ENCODE assay signal across 10 cellular contexts in genomic region chrX:53280316-53280702, GRCh38. TPM values are rescaled to one million over a fixed set of nuclear protein-coding genes. Genes with fewer than 3 reads are reported as not detected.
DNase-seq lines count a peak whose midpoint lies in the region; ATAC-seq and TF ChIP-seq lines count a peak whose summit lies in the region.
"Had no signal": no experiment of that assay in that cellular context is flagged by ENCODE, and none has a peak within 500 bp of the region (broad histone marks: within the 10 kb centered on the region; RNA-seq: fewer than 3 reads in every experiment).

No MANE protein-coding gene starts in this region.

- no peak for ATAC-seq in activated T-helper 17 cell treated with anti-CD3 and anti-CD28 coated beads, Interleukin-2, amount 50 U/mL, for 72 hours (replicated peaks)
- ATAC-seq in memory B cell (ENCODE audit: low read depth) (peak; percentile 56), HG03175 (IDR thresholded peaks at IDR 0.05; ENCODE audit: unreplicated experiment) (no peak)

- 10 to 53% methylated on average over 2 to 5 of the region's 5 CpGs for WGBS in transverse colon (ENCODE audit: low coverage in 1 of 2), 2 donors

- peaks cover 8 to 39% (median 15%) of the 10 kb centered on the region in 4 donors for H3K4me1 ChIP-seq in transverse colon
- H3K4me1 ChIP-seq: testis had no signal

- no peak for TF ChIP-seq EP300 in transverse colon (IDR thresholded peaks at IDR 0.05; ENCODE audit: low read depth)

- H3K27ac ChIP-seq in transverse colon: peak overlapping the region; percentile 81 to 89 (median 84)

- H3K36me3 Mint-ChIP-seq in activated naive CD4-positive, alpha-beta T cell treated with anti-CD3 and anti-CD28 coated beads, Interleukin-2, amount 50 U/mL, for 24 hours: no peaks in the 10 kb centered on the region
- H3K36me3 Mint-ChIP-seq in activated T-helper 17 cell treated with anti-CD3 and anti-CD28 coated beads, Interleukin-2, amount 50 U/mL, for 72 hours (ENCODE audit: low read depth): no peaks in the 10 kb centered on the region
- no peaks in the 10 kb centered on the region for H3K36me3 Mint-ChIP-seq in memory B cell

- no peak for TF ChIP-seq POLR2A in transverse colon (IDR thresholded peaks at IDR 0.05)

- no peak for TF ChIP-seq CTCF in transverse colon (IDR thresholded peaks at IDR 0.05)

- intact Hi-C loops in transverse colon (cut with DNase I; ENCODE audit: low total_unique reads): no loop called here

- H3K27me3 Mint-ChIP-seq in activated naive CD4-positive, alpha-beta T cell treated with anti-CD3 and anti-CD28 coated beads, Interleukin-2, amount 50 U/mL, for 24 hours: no peaks in the 10 kb centered on the region
- no peaks in the 10 kb centered on the region for H3K27me3 Mint-ChIP-seq in activated T-helper 17 cell treated with anti-CD3 and anti-CD28 coated beads, Interleukin-2, amount 50 U/mL, for 72 hours
- peaks cover 4% of the 10 kb centered on the region for H3K27me3 Mint-ChIP-seq in memory B cell

- peak overlapping the region in 3 of 4 donors; percentile 38 to 53 (median 44) for H3K4me3 ChIP-seq in transverse colon
- H3K4me3 ChIP-seq: testis had no signal

- no peaks in the 10 kb centered on the region for H3K9me3 ChIP-seq in transverse colon
- H3K9me3 ChIP-seq: testis had no signal

- H3K27ac Mint-ChIP-seq in activated naive CD4-positive, alpha-beta T cell treated with anti-CD3 and anti-CD28 coated beads, Interleukin-2, amount 50 U/mL, for 24 hours: no peak overlapping the region
- peak overlapping the region; percentile 58 for H3K27ac Mint-ChIP-seq in activated T-helper 17 cell treated with anti-CD3 and anti-CD28 coated beads, Interleukin-2, amount 50 U/mL, for 72 hours
- peak overlapping the region; percentile 36 for H3K27ac Mint-ChIP-seq in memory B cell

- H3K36me3 ChIP-seq in transverse colon: no peaks in the 10 kb centered on the region

- H3K4me1 Mint-ChIP-seq in activated naive CD4-positive, alpha-beta T cell treated with anti-CD3 and anti-CD28 coated beads, Interleukin-2, amount 50 U/mL, for 24 hours: peaks cover 13% of the 10 kb centered on the region
- no peaks in the 10 kb centered on the region for H3K4me1 Mint-ChIP-seq in activated T-helper 17 cell treated with anti-CD3 and anti-CD28 coated beads, Interleukin-2, amount 50 U/mL, for 72 hours
- peaks cover 11% of the 10 kb centered on the region for H3K4me1 Mint-ChIP-seq in memory B cell

- peak overlapping the region; percentile 7 for H3K4me3 Mint-ChIP-seq in activated naive CD4-positive, alpha-beta T cell treated with anti-CD3 and anti-CD28 coated beads, Interleukin-2, amount 50 U/mL, for 24 hours
- H3K4me3 Mint-ChIP-seq in activated T-helper 17 cell treated with anti-CD3 and anti-CD28 coated beads, Interleukin-2, amount 50 U/mL, for 72 hours: peak overlapping the region; percentile 39
- H3K4me3 Mint-ChIP-seq in memory B cell: peak overlapping the region; percentile 78

- no peak for DNase-seq in activated naive CD4-positive, alpha-beta T cell (lab: John Stamatoyannopoulos, UW)
- no peak for DNase-seq in memory B cell (ENCODE audit: low spot score in 2 of 2)
- DNase-seq in transverse colon: no peak
- no peak for DNase-seq in Kasumi-1 (lab: John Stamatoyannopoulos, UW)
- DNase-seq in middle frontal gyrus (ENCODE audit: extremely low spot score, low spot score): no peak
- DNase-seq: NCI-H2029 treated with DMSO at 0.1 percent for 48 hours had no signal

- in situ Hi-C loops in transverse colon (cut with MboI; ENCODE audit: low pct_ligation_motif_present in 1 of 4, low pct_unique_long_range_greater_than_20kb in 1 of 4, low sequenced_read_pairs in 3 of 4): no loop called here

- no peaks in the 10 kb centered on the region for H3K9me3 Mint-ChIP-seq in activated naive CD4-positive, alpha-beta T cell treated with anti-CD3 and anti-CD28 coated beads, Interleukin-2, amount 50 U/mL, for 24 hours
- no peaks in the 10 kb centered on the region for H3K9me3 Mint-ChIP-seq in activated T-helper 17 cell treated with anti-CD3 and anti-CD28 coated beads, Interleukin-2, amount 50 U/mL, for 72 hours
- H3K9me3 Mint-ChIP-seq in memory B cell: no peaks in the 10 kb centered on the region

- H3K27me3 ChIP-seq in transverse colon: no peaks in the 10 kb centered on the region
- H3K27me3 ChIP-seq: testis had no signal

RNA-seq across cellular contexts. Expression of gene IQSEC2, which starts 1.1 kb away (rescaled TPM):
- under 1 TPM; 0.32 to 0.56 TPM for total RNA-seq in activated T-helper 17 cell treated with anti-CD3 and anti-CD28 coated beads, Interleukin-2, amount 50 U/mL, for 72 hours
- 100 to 1,000 TPM in 1 of 4 donors, 10 to 100 TPM in 3; 41.2 to 104 (median 46.3) TPM for total RNA-seq in transverse colon

RNA-seq across cellular contexts. Expression of gene KDM5C, which starts 55.3 kb away (rescaled TPM):
- 100 to 1,000 TPM in 1 of 2 donors, 10 to 100 TPM in 1; 93.3 to 147 TPM for total RNA-seq in activated T-helper 17 cell treated with anti-CD3 and anti-CD28 coated beads, Interleukin-2, amount 50 U/mL, for 72 hours
- total RNA-seq in transverse colon: 100 to 1,000 TPM in 3 of 4 donors, 10 to 100 TPM in 1; 68.4 to 387 (median 124) TPM

Comparison
In these comparisons a context has a peak if more than half of its experiments do, and no peak if none do; other contexts are left out.
1. H3K4me3 Mint-ChIP-seq: peak in every context shown above with its lines; median percentile 78 in memory B cell; 39 in activated T-helper 17 cell treated with anti-CD3 and anti-CD28 coated beads, Interleukin-2, amount 50 U/mL, for 72 hours; 7 in activated naive CD4-positive, alpha-beta T cell treated with anti-CD3 and anti-CD28 coated beads, Interleukin-2, amount 50 U/mL, for 24 hours.
2. RNA of gene IQSEC2, which starts 1.1 kb away (total RNA-seq): 41.2 to 104 TPM in transverse colon; 0.32 to 0.56 TPM in activated T-helper 17 cell treated with anti-CD3 and anti-CD28 coated beads, Interleukin-2, amount 50 U/mL, for 72 hours; every median in the first group is over 10 times any median in the second.